9 cellular contexts compared by ENCODE assay signal in genomic region chr9:121298689-121299112, GRCh38. TPM values are rescaled to one million over a fixed set of nuclear protein-coding genes. Genes with fewer than 3 reads are reported as not detected.
DNase-seq lines count a peak whose midpoint lies in the region; ATAC-seq and TF ChIP-seq lines count a peak whose summit lies in the region.
"Had no signal": no experiment of that assay in that cellular context is flagged by ENCODE, and none has a peak within 500 bp of the region (broad histone marks: within the 10 kb centered on the region; RNA-seq: fewer than 3 reads in every experiment).

No MANE protein-coding gene starts in this region.

- H3K27me3 ChIP-seq in RWPE2 (ENCODE audit: insufficient read depth, poor library complexity, severe bottlenecking) = no peaks in the 10 kb centered on the region
- no peaks in the 10 kb centered on the region for H3K27me3 ChIP-seq in trophoblast cell (ENCODE audit: insufficient read depth, low read length)

- peak overlapping the region; percentile 23 for H4K8ac ChIP-seq in trophoblast cell (ENCODE audit: low read depth, low read length)

- H3K4ac ChIP-seq in trophoblast cell (ENCODE audit: low read depth, low read length) = no peak overlapping the region

- H3K14ac ChIP-seq in trophoblast cell (ENCODE audit: low read length) = no peak overlapping the region

- no peak overlapping the region for H4K91ac ChIP-seq in trophoblast cell (ENCODE audit: low read depth, low read length)

- H2BK5ac ChIP-seq in trophoblast cell (ENCODE audit: low read depth, low read length, poor library complexity) = no peak overlapping the region

- H3K9ac ChIP-seq in trophoblast cell (ENCODE audit: low read length) = no peak overlapping the region

- no peak overlapping the region for H2BK120ac ChIP-seq in trophoblast cell (ENCODE audit: insufficient read depth, low read length, poor library complexity)

- H4K12ac ChIP-seq in trophoblast cell (ENCODE audit: low read depth, low read length) = no peak overlapping the region

- H2AK5ac ChIP-seq in trophoblast cell (ENCODE audit: low read length) = no peak overlapping the region

- no CpG with 5 or more reads among the region's 1 CpG for WGBS in trophoblast cell (ENCODE audit: extremely low coverage, insufficient coverage, insufficient read length)

- ATAC-seq in RWPE2 (ENCODE audit: low read depth) = peak; percentile 18; the same call in 2 of the 3 replicates
- ATAC-seq in Right ventricle myocardium superior (ENCODE audit: poor library complexity) = peak; percentile 55
- ATAC-seq in GM18519 (IDR thresholded peaks at IDR 0.05; ENCODE audit: low FRiP score, unreplicated experiment) = no peak
- ATAC-seq in HG02840 (IDR thresholded peaks at IDR 0.05; ENCODE audit: low FRiP score, unreplicated experiment) = no peak

- DNase-seq in DMS153 treated with DMSO at 0.1 percent for 48 hours (lab: John Stamatoyannopoulos, UW; ENCODE audit: unreplicated experiment) = peak; percentile 95
- DNase-seq in RWPE2 (ENCODE audit: low spot score) = no peak
- DNase-seq in Right ventricle myocardium superior = no peak
- DNase-seq in trophoblast cell = no peak
- DNase-seq in NCI-H1417 treated with DMSO at 0.1 percent for 48 hours (lab: John Stamatoyannopoulos, UW) = no peak
- DNase-seq in NK-92 (lab: John Stamatoyannopoulos, UW; ENCODE audit: unreplicated experiment) = no peak
- DNase-seq: SW 1271 had no signal

- no peak overlapping the region for H3K18ac ChIP-seq in trophoblast cell (ENCODE audit: low read length)

- no peak overlapping the region for H3K23ac ChIP-seq in trophoblast cell (ENCODE audit: low read length)

- H3K27ac ChIP-seq in RWPE2 (ENCODE audit: poor library complexity, severe bottlenecking) = no peak overlapping the region
- H3K27ac ChIP-seq in trophoblast cell (ENCODE audit: low read depth, low read length) = no peak overlapping the region

- no peaks in the 10 kb centered on the region for H3K79me2 ChIP-seq in trophoblast cell (ENCODE audit: control insufficient read depth, insufficient read depth, low read length, poor library complexity)

- H3K4me3 ChIP-seq in RWPE2 (ENCODE audit: severe bottlenecking) (no peak overlapping the region), trophoblast cell (ENCODE audit: low read depth, low read length) (no peak overlapping the region)

- no peaks in the 10 kb centered on the region for H3K9me3 ChIP-seq in RWPE2 (ENCODE audit: severe bottlenecking)
- H3K9me3 ChIP-seq in trophoblast cell (ENCODE audit: insufficient read depth, low read depth, low read length) = no peaks in the 10 kb centered on the region

- peaks cover 4% of the 10 kb centered on the region for H3K79me1 ChIP-seq in trophoblast cell (ENCODE audit: low read length)

- H3K36me3 ChIP-seq in RWPE2 (ENCODE audit: low read depth) = peaks cover 17% of the 10 kb centered on the region; the same call in 1 of the 2 replicates
- peaks cover 24 to 29% of the 10 kb centered on the region in 2 experiments for H3K36me3 ChIP-seq in trophoblast cell (ENCODE audit: control insufficient read depth in 1 of 2, insufficient read depth in 2 of 2, low read length in 2 of 2)

- peak overlapping the region; percentile 13 for H2AFZ ChIP-seq in trophoblast cell (ENCODE audit: insufficient read depth, low read length, poor library complexity)

- no peak overlapping the region for H2BK12ac ChIP-seq in trophoblast cell (ENCODE audit: low read length)

- no peak for TF ChIP-seq CTCF in RWPE2 (IDR thresholded peaks at IDR 0.05; ENCODE audit: poor library complexity, severe bottlenecking)

- H3K4me2 ChIP-seq in trophoblast cell (ENCODE audit: low read length) = no peak overlapping the region

- intact Hi-C loops in Right ventricle myocardium superior (cut with DNase I) = no loop called here

- H3K4me1 ChIP-seq in RWPE2 (ENCODE audit: insufficient read depth, poor library complexity, severe bottlenecking) (peaks cover 2% of the 10 kb centered on the region), trophoblast cell (ENCODE audit: control insufficient read depth in 1 of 2, insufficient read depth in 2 of 2, low read length in 2 of 2) (peaks cover 9 to 13% of the 10 kb centered on the region in 2 experiments)

RNA-seq across cellular contexts. Expression of gene GSN, which starts 30.7 kb away (rescaled TPM):
- total RNA-seq in Right ventricle myocardium superior = 837 TPM
- 103 and 105 TPM in 2 replicates for polyA plus RNA-seq in trophoblast cell (2013)

Comparison
In these comparisons a context has a peak if more than half of its experiments do, and no peak if none do; other contexts are left out.
1. ATAC-seq: peak in RWPE2 (single experiment) and Right ventricle myocardium superior (single experiment); none in GM18519 (single experiment) and HG02840 (single experiment).